Comparison of ENCODE assay signal across 8 cellular contexts in genomic region chr13:26220575-26220974, GRCh38. TPM values are rescaled to one million over a fixed set of nuclear protein-coding genes. Genes with fewer than 3 reads are reported as not detected.
DNase-seq lines count a peak whose midpoint lies in the region; ATAC-seq, FAIRE-seq and TF ChIP-seq lines count a peak whose summit lies in the region.

No MANE protein-coding gene starts in this region.

- H2AFZ ChIP-seq in HCT116 (ENCODE audit: low read depth, low read length, poor library complexity, severe bottlenecking): no peak overlapping the region

- H3K27ac ChIP-seq in HCT116 (ENCODE audit: low read depth, low read length) (no peak overlapping the region), kidney (ENCODE audit: low read depth in 2 of 2, low read length in 2 of 2) (no peak overlapping the region)

- TF ChIP-seq POLR2A in HCT116 (IDR thresholded peaks at IDR 0.05; ENCODE audit: borderline replicate concordance, extremely low read depth, insufficient read depth, insufficient read length): no peak

- no peaks in the 10 kb centered on the region for H3K27me3 Mint-ChIP-seq in activated naive CD8-positive, alpha-beta T cell treated with anti-CD3 and anti-CD28 coated beads, Interleukin-2, amount 50 U/mL, for 24 hours

- DNase-seq in A172 (ENCODE audit: low spot score) (peak; percentile 40), HCT116 (ENCODE audit: low read depth, low spot score) (no peak), kidney (no peak), NCI-H1105 treated with DMSO at 0.1 percent for 48 hours (lab: John Stamatoyannopoulos, UW) (no peak), HEK293T (ENCODE audit: extremely low spot score) (no peak)
- DNase-seq in activated naive CD8-positive, alpha-beta T cell treated with anti-CD3 and anti-CD28 coated beads, Interleukin-2, amount 50 U/mL, for 24 hours: no peak
- no peak for DNase-seq in NK-92 treated with Interleukin-12 subunit alpha and Interleukin-12 subunit beta, amount 100 ng/mL, for 24 hours (lab: John Stamatoyannopoulos, UW)

- no peaks in the 10 kb centered on the region for H4K20me1 ChIP-seq in HCT116 (ENCODE audit: insufficient read depth)

- H3K4me1 Mint-ChIP-seq in activated naive CD8-positive, alpha-beta T cell treated with anti-CD3 and anti-CD28 coated beads, Interleukin-2, amount 50 U/mL, for 24 hours: peaks cover 37% of the 10 kb centered on the region

- peaks cover 27 to 39% of the 10 kb centered on the region in 2 experiments for H3K36me3 ChIP-seq in HCT116 (ENCODE audit: control insufficient read depth in 1 of 2, insufficient read depth in 2 of 2, low read length in 2 of 2)
- peaks cover 19 to 25% of the 10 kb centered on the region in 2 donors for H3K36me3 ChIP-seq in kidney (ENCODE audit: control insufficient read depth in 1 of 2, insufficient read depth in 2 of 2, low read length in 2 of 2)

- H3K4me2 ChIP-seq in HCT116 (ENCODE audit: low read length): peak overlapping the region; percentile 68

- no TSS peak for BruUV-seq in HCT116 (replicated peaks; lab: Mats Ljungman, UMichigan)

- POLR2A ChIA-PET in HCT116 (lab: Charles Lee) (no interaction called here), HEK293T (lab: Yijun Ruan, JAX) (interaction anchor here (1.0 kb wide), 1 partner anchor 34 kb away, joined by 4 read pairs; the partner anchor contains the start of gene CDK8)

- RAD21 ChIA-PET in HCT116 (lab: Charles Lee; ENCODE audit: low non-redundant PET in 1 of 2, low total read pairs in 2 of 2, uncharacterized antibody in 2 of 2, unreplicated experiment in 2 of 2): no interaction called here

- no peak for TF ChIP-seq CTCF in HCT116 (IDR thresholded peaks at IDR 0.05 in 2 of 3, conservative IDR thresholded peaks at IDR 0.05 in 1 of 3; ENCODE audit: borderline replicate concordance in 1 of 3, insufficient read depth in 1 of 3, low read depth in 2 of 3, low read length in 2 of 3)
- no peak for TF ChIP-seq CTCF in kidney (IDR thresholded peaks at IDR 0.05; ENCODE audit: borderline replicate concordance, extremely low read depth, insufficient read depth)

- H3K4me1 ChIP-seq in HCT116 (ENCODE audit: control insufficient read depth in 1 of 2, insufficient read depth in 2 of 2, low read length in 2 of 2) (peaks cover 10 to 13% of the 10 kb centered on the region in 2 experiments), kidney (ENCODE audit: control insufficient read depth in 1 of 2, insufficient read depth in 1 of 2, low read depth in 1 of 2, low read length in 2 of 2) (peaks cover 5 to 8% of the 10 kb centered on the region in 2 donors)

- no peaks in the 10 kb centered on the region for H3K9me2 ChIP-seq in HCT116 (ENCODE audit: insufficient read depth)

- peak overlapping the region; percentile 94; the same call in 1 of the 2 replicates for H3K9ac ChIP-seq in HCT116 (ENCODE audit: low read length)
- H3K9ac ChIP-seq in kidney (ENCODE audit: low read length in 2 of 2): peak overlapping the region in 1 of 2 donors; percentile 92

- no peaks in the 10 kb centered on the region for H3K9me3 ChIP-seq in HCT116 (ENCODE audit: control insufficient read depth in 1 of 2, insufficient read depth in 1 of 2, low read depth in 1 of 2, low read length in 2 of 2)
- no peaks in the 10 kb centered on the region for H3K9me3 ChIP-seq in kidney (ENCODE audit: control insufficient read depth in 1 of 2, low read length in 2 of 2)

- peaks cover 35% of the 10 kb centered on the region for H3K36me3 Mint-ChIP-seq in activated naive CD8-positive, alpha-beta T cell treated with anti-CD3 and anti-CD28 coated beads, Interleukin-2, amount 50 U/mL, for 24 hours (ENCODE audit: low read depth)

- H3K27ac Mint-ChIP-seq in activated naive CD8-positive, alpha-beta T cell treated with anti-CD3 and anti-CD28 coated beads, Interleukin-2, amount 50 U/mL, for 24 hours: peak overlapping the region; percentile 31

- no peaks in the 10 kb centered on the region for H3K9me3 Mint-ChIP-seq in activated naive CD8-positive, alpha-beta T cell treated with anti-CD3 and anti-CD28 coated beads, Interleukin-2, amount 50 U/mL, for 24 hours

- H3K27me3 ChIP-seq in HCT116 (ENCODE audit: insufficient read depth, low read length): no peaks in the 10 kb centered on the region

- intact Hi-C loops in HCT116 (cut with micrococcal nuclease) (no loop called here), kidney (cut with DNase I) (no loop called here)

- FAIRE-seq in kidney (lab: Jason Lieb, UNC): no peak

- no peak for ATAC-seq in HCT116
- no peak for ATAC-seq in activated naive CD8-positive, alpha-beta T cell treated with anti-CD3 and anti-CD28 coated beads, Interleukin-2, amount 50 U/mL, for 24 hours
- ATAC-seq in HG03378 (IDR thresholded peaks at IDR 0.05; ENCODE audit: unreplicated experiment): no peak

- CTCF ChIA-PET in HCT116 (lab: Charles Lee) (no interaction called here), HEK293T (lab: Yijun Ruan, JAX) (no interaction called here)

- TF ChIP-seq RAD21 in HCT116 (IDR thresholded peaks at IDR 0.05; ENCODE audit: low read depth): no peak

- H3K4me3 Mint-ChIP-seq in activated naive CD8-positive, alpha-beta T cell treated with anti-CD3 and anti-CD28 coated beads, Interleukin-2, amount 50 U/mL, for 24 hours: peak overlapping the region; percentile 97

- H3K4me3 ChIP-seq in HCT116 (replicated peaks in 1 of 2; ENCODE audit: low read depth in 1 of 2, low read length in 2 of 2) (peak overlapping the region; percentile 83 to 93), kidney (ENCODE audit: low read length in 2 of 2) (peak overlapping the region; percentile 86 to 96)

- H3K79me2 ChIP-seq in HCT116 (ENCODE audit: insufficient read depth, low read length): peaks cover 29% of the 10 kb centered on the region

TF ChIP-seq in HCT116, 20 proteins besides CTCF, POLR2A, EP300 and RAD21 (continues in another document):
- TF ChIP-seq YY1 (IDR thresholded peaks at IDR 0.05; ENCODE audit: extremely low read depth, insufficient replicate concordance, low read depth, low read length) (no peak), ZBTB33 (IDR thresholded peaks at IDR 0.05; ENCODE audit: extremely low read depth, insufficient replicate concordance, low read length) (no peak), ZNF274 (IDR thresholded peaks at IDR 0.05; ENCODE audit: low read depth, low read length) (no peak), ELF1 (IDR thresholded peaks at IDR 0.05; ENCODE audit: borderline replicate concordance, low read depth) (no peak), TCF7L2 (IDR thresholded peaks at IDR 0.05; ENCODE audit: borderline replicate concordance, extremely low read depth, insufficient read depth, insufficient read length) (no peak), ZFX (IDR thresholded peaks at IDR 0.05) (no peak), CBX3 (IDR thresholded peaks at IDR 0.05; ENCODE audit: low read depth) (no peak), EGR1 (IDR thresholded peaks at IDR 0.05; ENCODE audit: low read depth) (no peak)

TF ChIP-seq in HEK293T, 16 proteins besides CTCF, POLR2A, EP300 and RAD21:
- TF ChIP-seq LEF1 (IDR thresholded peaks at IDR 0.05; ENCODE audit: borderline replicate concordance) (no peak), ZNF384 (IDR thresholded peaks at IDR 0.05) (no peak), FOXK2 (IDR thresholded peaks at IDR 0.05) (no peak), TARDBP (IDR thresholded peaks at IDR 0.05) (no peak), HDGF (IDR thresholded peaks at IDR 0.05; ENCODE audit: borderline replicate concordance) (no peak), ARNT (IDR thresholded peaks at IDR 0.05) (no peak), L3MBTL2 (conservative IDR thresholded peaks at IDR 0.05) (no peak), PKNOX1 (IDR thresholded peaks at IDR 0.05) (no peak), SP1 (IDR thresholded peaks at IDR 0.05) (no peak)

RNA-seq across cellular contexts. Expression of gene RNF6, which starts 1.5 kb away (rescaled TPM):
- total RNA-seq in A172 (2014; rRNA removed; shearing (Covaris generic)): 49.0 and 61.9 TPM in 2 replicates
- total RNA-seq in HCT116 (2021; ENCODE audit: unreplicated experiment) (33.2 TPM), kidney (29.0 TPM)
- polyA plus RNA-seq in HCT116 (2012): 17.9 and 24.8 TPM in 2 replicates
- polyA plus RNA-seq in kidney (ENCODE audit: insufficient read depth, low read depth, low replicate concordance): 11.4 TPM

RNA-seq across cellular contexts. Expression of gene CDK8, which starts 33.4 kb away (rescaled TPM):
- 16.0 and 18.8 TPM in 2 replicates for total RNA-seq in A172 (2014; rRNA removed; shearing (Covaris generic))
- total RNA-seq in HCT116 (2021; ENCODE audit: unreplicated experiment) (23.8 TPM), kidney (10.4 TPM)
- 14.5 and 16.9 TPM in 2 replicates for polyA plus RNA-seq in HCT116 (2012)
- polyA plus RNA-seq in kidney (ENCODE audit: insufficient read depth, low read depth, low replicate concordance): 11.2 TPM
